In genomic region chr1:26789953-26790352, GRCh38 we compare ENCODE assay signal across 9 cellular contexts. TPM values are rescaled to one million over a fixed set of nuclear protein-coding genes. Genes with fewer than 3 reads are reported as not detected.
DNase-seq lines count a peak whose midpoint lies in the region; ATAC-seq and TF ChIP-seq lines count a peak whose summit lies in the region.
"Had no signal": no experiment of that assay in that cellular context is flagged by ENCODE, and none has a peak within 500 bp of the region (broad histone marks: within the 10 kb centered on the region; RNA-seq: fewer than 3 reads in every experiment).

No MANE protein-coding gene starts in this region.

- 76 to 78% methylated on average over 4 of the region's 4 CpGs for WGBS in GM23248 (ENCODE audit: low coverage in 1 of 2, low lambda C conversion rate in 2 of 2, missing lambda C conversion rate in 2 of 2), 2 experiments
- WGBS in aorta, 2 donors: 55 to 58% methylated on average over 4 of the region's 4 CpGs

- H3K4me1 Mint-ChIP-seq in CD4-positive, CD25-positive, alpha-beta regulatory T cell: peaks cover 18 to 57% (median 45%) of the 10 kb centered on the region in 4 donors
- peaks cover 70% of the 10 kb centered on the region for H3K4me1 Mint-ChIP-seq in activated CD4-positive, alpha-beta memory T cell treated with anti-CD3 and anti-CD28 coated beads, Interleukin-2, amount 10 ng/mL, durations not matched to agents 7 days and 5 days
- peaks cover 60 to 69% of the 10 kb centered on the region in 2 donors for H3K4me1 Mint-ChIP-seq in immature natural killer cell

- CTCF ChIA-PET in activated CD4-positive, alpha-beta memory T cell treated with anti-CD3 and anti-CD28 coated beads, Interleukin-2, amount 10 ng/mL, durations not matched to agents 7 days and 5 days (lab: Charles Lee): interaction anchor here (0.8 to 8.2 kb wide), 19 partner anchors 8 to 289 kb away, joined by 3 to 221 read pairs (median 23); partner anchors contain the start of gene ARID1A

- in situ Hi-C loops in GM23248 (cut with MboI): loop anchor here (5.0 to 10.0 kb wide), 2 partner anchors 95 to 183 kb away; partner anchors contain the start of gene ARID1A

- POLR2A ChIA-PET in activated CD4-positive, alpha-beta memory T cell treated with anti-CD3 and anti-CD28 coated beads, Interleukin-2, amount 10 ng/mL, durations not matched to agents 7 days and 5 days (lab: Charles Lee): interaction anchor here (0.6 to 9.4 kb wide), 21 partner anchors 9 to 318 kb away, joined by 3 to 516 read pairs (median 15); partner anchors contain the start of genes ARID1A, GPN2 and ZDHHC18

- H3K27me3 Mint-ChIP-seq in CD4-positive, CD25-positive, alpha-beta regulatory T cell: peaks cover 9% of the 10 kb centered on the region
- H3K27me3 Mint-ChIP-seq in activated CD4-positive, alpha-beta memory T cell treated with anti-CD3 and anti-CD28 coated beads, Interleukin-2, amount 10 ng/mL, durations not matched to agents 7 days and 5 days: no peaks in the 10 kb centered on the region
- H3K27me3 Mint-ChIP-seq in immature natural killer cell (ENCODE audit: low read depth in 3 of 3): peaks cover 8 to 30% (median 18%) of the 10 kb centered on the region in 3 donors
- H3K27me3 Mint-ChIP-seq: B cell had no signal

- no peaks in the 10 kb centered on the region for H3K9me3 ChIP-seq in CD4-positive, CD25-positive, alpha-beta regulatory T cell (ENCODE audit: control insufficient read depth in 2 of 2, low read length in 2 of 2)
- H3K9me3 ChIP-seq in GM23248 (ENCODE audit: low read depth): no peaks in the 10 kb centered on the region
- no peaks in the 10 kb centered on the region for H3K9me3 ChIP-seq in aorta (ENCODE audit: control insufficient read depth, low read length)

- no peaks in the 10 kb centered on the region for H4K20me1 ChIP-seq in GM23248 (ENCODE audit: insufficient read depth)

- no peaks in the 10 kb centered on the region for H3K27me3 ChIP-seq in CD4-positive, CD25-positive, alpha-beta regulatory T cell (ENCODE audit: control insufficient read depth, insufficient read depth, low read length)
- H3K27me3 ChIP-seq in GM23248 (replicated peaks; ENCODE audit: insufficient read depth): no peaks in the 10 kb centered on the region
- H3K27me3 ChIP-seq in aorta (ENCODE audit: control insufficient read depth in 1 of 2, insufficient read depth in 2 of 2, low read length in 1 of 2): no peaks in the 10 kb centered on the region

- H3K36me3 ChIP-seq in CD4-positive, CD25-positive, alpha-beta regulatory T cell (ENCODE audit: control insufficient read depth, insufficient read depth, low read length): peaks cover 14% of the 10 kb centered on the region
- H3K36me3 ChIP-seq in GM23248 (ENCODE audit: low read depth) (peaks cover 5% of the 10 kb centered on the region; the same call in 1 of the 2 replicates), aorta (ENCODE audit: control insufficient read depth in 1 of 2, insufficient read depth in 2 of 2, low read length in 1 of 2) (peaks cover 3 to 5% of the 10 kb centered on the region in 2 donors)

- intact Hi-C loops in aorta (cut with DNase I): loop anchor here (1.0 to 5.0 kb wide), 3 partner anchors 97 to 188 kb away; no protein-coding TSS in a partner anchor

- H3K4me3 ChIP-seq in CD4-positive, CD25-positive, alpha-beta regulatory T cell (ENCODE audit: low read depth, low read length): no peak overlapping the region
- H3K4me3 ChIP-seq in GM23248 (no peak overlapping the region), aorta (ENCODE audit: low read length in 2 of 2) (no peak overlapping the region)

- no peaks in the 10 kb centered on the region for H3K9me2 ChIP-seq in GM23248 (ENCODE audit: insufficient read depth)

- no peak overlapping the region for H2AFZ ChIP-seq in GM23248

- DNase-seq in CD4-positive, CD25-positive, alpha-beta regulatory T cell: no peak
- DNase-seq in GM23248 (no peak), immature natural killer cell (no peak), erythroblast (lab: John Stamatoyannopoulos, UW) (no peak), aorta (no peak), UCSD-AML1 (lab: John Stamatoyannopoulos, UW; ENCODE audit: unreplicated experiment) (no peak), NCI-H187 (lab: John Stamatoyannopoulos, UW) (no peak)
- no peak for DNase-seq in activated CD4-positive, alpha-beta memory T cell treated with anti-CD3 and anti-CD28 coated beads, Interleukin-2, amount 10 ng/mL, durations not matched to agents 7 days and 5 days

- no peaks in the 10 kb centered on the region for H3K9me3 Mint-ChIP-seq in CD4-positive, CD25-positive, alpha-beta regulatory T cell
- H3K9me3 Mint-ChIP-seq in activated CD4-positive, alpha-beta memory T cell treated with anti-CD3 and anti-CD28 coated beads, Interleukin-2, amount 10 ng/mL, durations not matched to agents 7 days and 5 days: no peaks in the 10 kb centered on the region
- H3K9me3 Mint-ChIP-seq in immature natural killer cell: no peaks in the 10 kb centered on the region

- H3K36me3 Mint-ChIP-seq in CD4-positive, CD25-positive, alpha-beta regulatory T cell: peaks cover 27% of the 10 kb centered on the region
- peaks cover 25% of the 10 kb centered on the region for H3K36me3 Mint-ChIP-seq in activated CD4-positive, alpha-beta memory T cell treated with anti-CD3 and anti-CD28 coated beads, Interleukin-2, amount 10 ng/mL, durations not matched to agents 7 days and 5 days (ENCODE audit: low read depth)
- H3K36me3 Mint-ChIP-seq in immature natural killer cell: peaks cover 16 to 25% (median 23%) of the 10 kb centered on the region in 3 donors

- H3K9ac ChIP-seq in GM23248: peak overlapping the region; percentile 22; the same call in 1 of the 2 replicates

- peaks cover 34% of the 10 kb centered on the region for H3F3A ChIP-seq in GM23248 (ENCODE audit: insufficient read depth)

- TF ChIP-seq POLR2A in erythroblast (IDR thresholded peaks at IDR 0.05; ENCODE audit: low read length): no peak

- H3K4me2 ChIP-seq in GM23248 (ENCODE audit: unreplicated experiment): no peak overlapping the region

- peaks cover 50% of the 10 kb centered on the region for H3K4me1 ChIP-seq in CD4-positive, CD25-positive, alpha-beta regulatory T cell (ENCODE audit: control insufficient read depth, insufficient read depth, low read length, poor library complexity, severe bottlenecking)
- peaks cover 28% of the 10 kb centered on the region for H3K4me1 ChIP-seq in GM23248 (ENCODE audit: insufficient read depth)
- peaks cover 0 to 2% of the 10 kb centered on the region in 2 donors for H3K4me1 ChIP-seq in aorta (ENCODE audit: control insufficient read depth in 1 of 2, insufficient read depth in 2 of 2, low read length in 2 of 2)

- H3K27ac Mint-ChIP-seq in CD4-positive, CD25-positive, alpha-beta regulatory T cell: peak overlapping the region; percentile 84 to 100 (median 93)
- peak overlapping the region; percentile 100 for H3K27ac Mint-ChIP-seq in activated CD4-positive, alpha-beta memory T cell treated with anti-CD3 and anti-CD28 coated beads, Interleukin-2, amount 10 ng/mL, durations not matched to agents 7 days and 5 days
- H3K27ac Mint-ChIP-seq in immature natural killer cell: peak overlapping the region; percentile 93 to 100 (median 98)

- peaks cover 9% of the 10 kb centered on the region; the same call in 1 of the 2 replicates for H3K79me2 ChIP-seq in GM23248 (ENCODE audit: insufficient read depth)

- H3K27ac ChIP-seq in CD4-positive, CD25-positive, alpha-beta regulatory T cell (ENCODE audit: insufficient read depth, low read length, poor library complexity, severe bottlenecking): peak overlapping the region; percentile 96
- H3K27ac ChIP-seq in GM23248 (no peak overlapping the region), aorta (ENCODE audit: low read depth in 1 of 2, low read length in 2 of 2) (no peak overlapping the region)

- no peak for ATAC-seq in CD4-positive, CD25-positive, alpha-beta regulatory T cell (ENCODE audit: low read depth in 2 of 2)
- ATAC-seq in aorta (ENCODE audit: low FRiP score): no peak

- peak overlapping the region; percentile 15 to 100 (median 52) for H3K4me3 Mint-ChIP-seq in CD4-positive, CD25-positive, alpha-beta regulatory T cell
- H3K4me3 Mint-ChIP-seq in activated CD4-positive, alpha-beta memory T cell treated with anti-CD3 and anti-CD28 coated beads, Interleukin-2, amount 10 ng/mL, durations not matched to agents 7 days and 5 days: peak overlapping the region; percentile 79
- peak overlapping the region; percentile 48 to 100 (median 100) for H3K4me3 Mint-ChIP-seq in immature natural killer cell

RNA-seq across cellular contexts. Expression of gene PIGV, which starts 2.2 kb away (rescaled TPM):
- total RNA-seq in CD4-positive, CD25-positive, alpha-beta regulatory T cell: 8.6 TPM
- 10 to 100 TPM in 2 of 4 donors, 1 to 10 TPM in 2; 8.3 to 13.2 (median 9.8) TPM for polyA plus RNA-seq in CD4-positive, CD25-positive, alpha-beta regulatory T cell
- 28.9 and 31.0 TPM in 2 replicates for total RNA-seq in GM23248 (2014; rRNA removed; shearing (Covaris generic))
- polyA plus RNA-seq in GM23248 (2016; fragmentation: Nextera tagmentation; extraction: Ambion mirVana): 20.4 and 21.5 TPM in 2 replicates
- total RNA-seq in activated CD4-positive, alpha-beta memory T cell treated with anti-CD3 and anti-CD28 coated beads, Interleukin-2, amount 10 ng/mL, durations not matched to agents 7 days and 5 days: 10 to 100 TPM; 16.6 to 16.9 TPM
- polyA plus RNA-seq in immature natural killer cell: 10 to 100 TPM in 2 of 3 donors, 1 to 10 TPM in 1; 9.8 to 20.0 (median 13.7) TPM
- 10 to 100 TPM in 1 of 2 donors, 1 to 10 TPM in 1; 6.8 to 10.3 TPM for total RNA-seq in aorta
- 10 to 100 TPM in 1 of 2 donors, 1 to 10 TPM in 1; 6.9 to 10.9 TPM for polyA plus RNA-seq in aorta

RNA-seq across cellular contexts. Expression of gene ZDHHC18, which starts 36.5 kb away (rescaled TPM):
- total RNA-seq in CD4-positive, CD25-positive, alpha-beta regulatory T cell: 73.6 TPM
- 10 to 100 TPM in 2 of 4 donors, 1 to 10 TPM in 2; 4.4 to 14.8 (median 10.3) TPM for polyA plus RNA-seq in CD4-positive, CD25-positive, alpha-beta regulatory T cell
- 11.6 and 12.8 TPM in 2 replicates for total RNA-seq in GM23248 (2014; rRNA removed; shearing (Covaris generic))
- polyA plus RNA-seq in GM23248 (2016; fragmentation: Nextera tagmentation; extraction: Ambion mirVana): 1.3 and 1.9 TPM in 2 replicates
- total RNA-seq in activated CD4-positive, alpha-beta memory T cell treated with anti-CD3 and anti-CD28 coated beads, Interleukin-2, amount 10 ng/mL, durations not matched to agents 7 days and 5 days: 10 to 100 TPM; 73.3 to 76.3 TPM
- polyA plus RNA-seq in immature natural killer cell: 1 to 10 TPM; 7.3 to 8.8 (median 7.8) TPM
- total RNA-seq in aorta: 10 to 100 TPM; 18.0 to 21.4 TPM
- 1 to 10 TPM; 8.0 to 8.2 TPM for polyA plus RNA-seq in aorta
